Comparison of ENCODE assay signal across 9 cellular contexts in the genomic region with DNA sequence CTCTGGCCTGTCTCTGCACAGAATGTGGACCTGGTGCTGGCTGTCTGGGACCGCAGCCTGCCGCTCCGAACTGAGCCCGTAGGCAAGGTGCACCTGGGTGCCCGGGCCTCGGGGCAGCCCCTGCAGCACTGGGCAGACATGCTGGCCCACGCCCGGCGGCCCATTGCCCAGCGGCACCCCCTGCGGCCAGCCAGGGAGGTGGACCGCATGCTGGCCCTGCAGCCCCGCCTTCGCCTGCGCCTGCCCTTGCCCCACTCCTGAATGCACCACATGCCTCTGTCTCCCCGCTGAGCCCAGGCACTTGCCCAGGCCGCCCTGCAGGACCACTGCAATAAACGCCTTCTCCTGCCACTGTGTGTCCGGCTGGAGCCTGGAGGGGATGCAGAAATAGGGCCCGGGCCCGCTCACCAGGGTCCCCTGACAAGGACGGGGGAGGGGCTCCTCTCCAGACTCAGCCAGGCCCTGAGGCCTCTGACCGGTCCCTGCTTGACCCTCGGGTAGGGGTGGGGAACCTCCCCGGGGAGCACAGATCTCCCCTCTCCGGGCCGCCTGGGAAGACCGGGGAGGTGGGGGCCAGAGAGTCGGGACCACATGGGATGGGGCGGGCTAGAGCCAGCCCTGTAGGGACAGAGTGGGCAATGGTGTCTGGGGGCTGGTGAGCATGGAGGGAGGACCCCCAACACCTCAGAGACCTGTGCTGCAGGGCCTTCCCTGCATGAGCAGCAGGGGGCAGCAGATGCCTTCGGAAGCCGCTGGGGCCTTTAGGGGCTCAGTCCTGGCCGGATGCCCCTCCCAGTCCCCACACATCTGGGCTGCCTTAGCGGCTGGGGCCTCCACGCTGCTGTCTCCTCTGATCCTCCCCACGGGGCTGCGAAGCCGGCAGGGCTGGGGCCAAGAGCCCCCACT. TPM values are rescaled to one million over a fixed set of nuclear protein-coding genes. Genes with fewer than 3 reads are reported as not detected.
DNase-seq lines count a peak whose midpoint lies in the region; ATAC-seq, FAIRE-seq and TF ChIP-seq lines count a peak whose summit lies in the region.
"Had no signal": no experiment of that assay in that cellular context is flagged by ENCODE, and none has a peak within 500 bp of the region (broad histone marks: within the 10 kb centered on the region; RNA-seq: fewer than 3 reads in every experiment).

No MANE protein-coding gene starts in this region.

- H3K9me3 ChIP-seq in thoracic aorta = no peaks in the 10 kb centered on the region

- POLR2A ChIA-PET in GM10248 (lab: Yijun Ruan, JAX) = no interaction called here

- ATAC-seq in thoracic aorta (ENCODE audit: insufficient number of reproducible peaks, low FRiP score, low read depth) (no peak), HG02571 (IDR thresholded peaks at IDR 0.05; ENCODE audit: unreplicated experiment) (no peak)

- peak; percentile 89 for DNase-seq in GM10248 (ENCODE audit: extremely low spot score)
- peak; percentile 91 for DNase-seq in H54 (ENCODE audit: insufficient read length, low spot score)
- peak; percentile 22 to 75 for DNase-seq in NCI-H526 (lab: John Stamatoyannopoulos, UW)
- DNase-seq in activated CD8-positive, alpha-beta memory T cell treated with anti-CD3 and anti-CD28 coated beads for 48 hours (ENCODE audit: low read depth in 2 of 3, low spot score in 2 of 3) = peak in 2 of 3 experiments; percentile 71 to 77
- peak; percentile 51 for DNase-seq in epithelial cell of esophagus (ENCODE audit: low read depth)
- peak; percentile 83 for DNase-seq in neural crest cell (ENCODE audit: low read depth, low spot score)
- DNase-seq in thoracic aorta (ENCODE audit: low spot score) = no peak

- no peak for TF ChIP-seq POLR2A in H54 (IDR thresholded peaks at IDR 0.05; ENCODE audit: low read depth, low read length)

- TF ChIP-seq CTCF in GM10248 (IDR thresholded peaks at IDR 0.05; ENCODE audit: control extremely low read depth, extremely low read depth, low read depth, missing control alignments) = peak; percentile 94
- peak; percentile 80 for TF ChIP-seq CTCF in epithelial cell of esophagus (IDR thresholded peaks at IDR 0.05; ENCODE audit: insufficient read depth, low read depth, low read length, missing control alignments)
- TF ChIP-seq CTCF in neural crest cell (conservative IDR thresholded peaks at IDR 0.05) = peak; percentile 89
- peak; percentile 86 for TF ChIP-seq CTCF in thoracic aorta (IDR thresholded peaks at IDR 0.05)

- H3K4me3 ChIP-seq in epithelial cell of esophagus (ENCODE audit: low read length) = no peak overlapping the region
- H3K4me3 ChIP-seq in thoracic aorta = no peak overlapping the region

- H3K27me3 ChIP-seq in thoracic aorta (replicated peaks; ENCODE audit: insufficient read depth) = no peaks in the 10 kb centered on the region

- H3K36me3 ChIP-seq in thoracic aorta = no peaks in the 10 kb centered on the region

- CTCF ChIA-PET in GM10248 (lab: Yijun Ruan, JAX) = interaction anchor here (1.1 to 7.6 kb wide), 12 partner anchors 13 to 313 kb away, joined by 3 to 352 read pairs (median 7); a partner anchor contains a TSS

- no peak for FAIRE-seq in H54 (lab: Jason Lieb, UNC)

- no peaks in the 10 kb centered on the region for H3K4me1 Mint-ChIP-seq in neural crest cell

- no peak overlapping the region for H3K27ac Mint-ChIP-seq in neural crest cell (ENCODE audit: unreplicated experiment)

- no peak overlapping the region for H3K27ac ChIP-seq in thoracic aorta

- H3K4me1 ChIP-seq in thoracic aorta (ENCODE audit: control insufficient read depth in 1 of 2, low read depth in 2 of 2) = no peaks in the 10 kb centered on the region

- no peak overlapping the region for H3K4me3 Mint-ChIP-seq in neural crest cell
- H3K4me3 Mint-ChIP-seq: dendritic cell treated with granulocyte-macrophage colony-stimulating factor and Interleukin-4, amounts not matched to agents 40 ng/mL and 50 ng/mL, for 4 days had no signal

- H3K27me3 Mint-ChIP-seq in neural crest cell (ENCODE audit: low read depth) = no peaks in the 10 kb centered on the region

- H3K36me3 Mint-ChIP-seq in neural crest cell (ENCODE audit: low read depth) = no peaks in the 10 kb centered on the region

- H3K9me3 Mint-ChIP-seq in neural crest cell = no peaks in the 10 kb centered on the region
- H3K9me3 Mint-ChIP-seq: dendritic cell treated with granulocyte-macrophage colony-stimulating factor and Interleukin-4, amounts not matched to agents 40 ng/mL and 50 ng/mL, for 4 days had no signal

RNA-seq across cellular contexts. Expression of a gene that starts 1.4 kb away (rescaled TPM):
- total RNA-seq in neural crest cell (not detected in 2 replicates), thoracic aorta (not detected)

RNA-seq across cellular contexts. Expression of a gene that starts 2.6 kb away (rescaled TPM):
- total RNA-seq in neural crest cell (not detected in 2 replicates), thoracic aorta (1 to 10 TPM; 3.4 to 3.6 TPM)

RNA-seq across cellular contexts. Expression of a gene that starts 15.5 kb away (rescaled TPM):
- not detected in 2 replicates for total RNA-seq in neural crest cell
- total RNA-seq in thoracic aorta = 10 to 100 TPM; 23.6 to 40.5 TPM

RNA-seq across cellular contexts. Expression of a gene that starts 54.3 kb away (rescaled TPM):
- total RNA-seq in neural crest cell (not detected in 2 replicates), thoracic aorta (under 1 TPM in 1 of 2 donors, not detected in 1; 0.41 TPM)

Comparison
In these comparisons a context has a peak if more than half of its experiments do, and no peak if none do; other contexts are left out.
1. RNA of a gene that starts 15.5 kb away (total RNA-seq): 23.6 to 40.5 TPM in thoracic aorta; not detected in neural crest cell; every median in the first group is over 10 times any median in the second.
2. Peak in every context shown above with its lines, with median percentiles within 50 percentile points of each other: CTCF ChIP-seq.